In the genomic region with DNA sequence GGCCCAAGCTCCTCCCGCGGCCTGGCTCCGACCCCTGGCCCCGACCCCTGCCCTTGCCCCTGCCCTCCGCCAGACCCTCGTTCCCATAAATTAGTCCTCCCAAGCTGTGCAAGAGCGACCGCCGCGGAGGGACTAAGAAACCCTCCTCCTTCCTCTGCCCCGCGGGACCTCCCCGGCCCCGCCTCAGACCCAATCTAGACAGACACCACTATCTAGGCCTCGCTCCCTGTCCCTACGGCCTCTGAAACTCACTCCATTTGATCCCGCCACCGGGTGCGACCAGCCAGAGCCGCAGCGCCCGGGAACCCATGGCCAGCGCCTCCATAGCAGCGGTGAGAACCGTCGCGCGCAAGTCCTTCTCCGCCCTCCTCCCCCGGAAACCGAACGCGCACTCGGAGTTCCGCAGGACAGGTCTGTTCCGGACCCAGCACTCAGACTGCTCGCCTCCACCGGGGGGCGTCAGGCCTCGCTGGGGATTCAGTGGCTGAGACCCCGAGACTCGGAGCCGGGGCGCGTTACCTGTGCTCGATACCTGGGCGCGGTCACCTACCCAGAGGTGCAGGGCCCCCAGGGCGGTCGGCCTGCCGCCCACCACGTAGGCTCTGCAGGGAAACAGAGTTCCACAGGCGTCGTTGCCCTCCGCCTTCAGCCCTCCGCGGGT, we compare ENCODE assay signal across 8 cellular contexts. TPM values are rescaled to one million over a fixed set of nuclear protein-coding genes. Genes with fewer than 3 reads are reported as not detected.
DNase-seq lines count a peak whose midpoint lies in the region; ATAC-seq and TF ChIP-seq lines count a peak whose summit lies in the region.

A gene (minus strand): TSS at position 331 of the 661 bp plus-strand sequence. CDS start 6 bp downstream, at position 325.

- no peaks in the 10 kb centered on the region for H3K9me3 Mint-ChIP-seq in mesothelial cell of epicardium

- in situ Hi-C loops in Caki2 (cut with HindIII; ENCODE audit: low pct_unique_long_range_greater_than_20kb, low sequenced_read_pairs) (no loop called here), endometrial microvascular endothelial cells (cut with HindIII; ENCODE audit: inconsistent ontology term, low pct_unique_long_range_greater_than_20kb, low sequenced_read_pairs) (no loop called here)

- peak; percentile 52 for TF ChIP-seq CTCF in mesothelial cell of epicardium (IDR thresholded peaks at IDR 0.05; ENCODE audit: unreplicated experiment)

- peaks cover 18% of the 10 kb centered on the region for H3K4me1 Mint-ChIP-seq in mesothelial cell of epicardium

- H3K27ac Mint-ChIP-seq in mesothelial cell of epicardium: peak within 1 kb of the TSS; percentile 100

- H3K36me3 Mint-ChIP-seq in mesothelial cell of epicardium: peaks cover 13% of the 10 kb centered on the region

- no peaks in the 10 kb centered on the region for H3K27me3 Mint-ChIP-seq in mesothelial cell of epicardium (ENCODE audit: low read depth)

- peak within 1 kb of the TSS; percentile 100 for H3K4me3 Mint-ChIP-seq in mesothelial cell of epicardium

- DNase-seq in Caki2 (ENCODE audit: low read depth): peak; percentile 87
- peak in 75 of 76 experiments; percentile 51 to 96 (median 88) for DNase-seq in HUDEP-2 (lab: John Stamatoyannopoulos, UW; ENCODE audit: unreplicated experiment in 76 of 76)
- peak; percentile 83 for DNase-seq in NOMO-1 treated with dmso at 0.1 percent for 144 hours (lab: John Stamatoyannopoulos, UW; ENCODE audit: unreplicated experiment)
- DNase-seq in activated CD8-positive, alpha-beta memory T cell treated with anti-CD3 and anti-CD28 coated beads, Interleukin-2, amount 50 U/mL, for 1 hour (ENCODE audit: extremely low read depth): peak; percentile 74
- DNase-seq in mesothelial cell of epicardium (ENCODE audit: low spot score in 2 of 2, unreplicated experiment in 2 of 2): peak; percentile 72 to 89
- peak; percentile 79 to 81 for DNase-seq in stimulated activated CD8-positive, alpha-beta memory T cell treated with anti-CD3 and anti-CD28 coated beads, Interleukin-15, amount 100 ng/mL, for 48 hours (ENCODE audit: low read depth in 2 of 2)

- ATAC-seq in GM21381 (IDR thresholded peaks at IDR 0.05; ENCODE audit: unreplicated experiment): peak; percentile 94

RNA-seq across cellular contexts. Expression of the gene that starts here (rescaled TPM):
- 52.5 and 81.7 TPM in 2 replicates for total RNA-seq in Caki2 (2014; rRNA removed; shearing (Covaris generic); ENCODE audit: low replicate concordance)
- total RNA-seq in endometrial microvascular endothelial cells (ENCODE audit: inconsistent ontology term): 38.2 TPM
- total RNA-seq in mesothelial cell of epicardium: 21.4 to 26.4 TPM (median 23.8 TPM) in 3 replicates

Comparison
In these comparisons a context has a peak if more than half of its experiments do, and no peak if none do; other contexts are left out.
1. Peak in every context shown above with its lines: DNase-seq and ATAC-seq.